ENCODE assay signal across 4 cellular contexts in genomic region chr22:20167643-20168322, GRCh38.
TF ChIP-seq lines count a peak whose summit lies in the region.

No MANE protein-coding gene starts in this region.

TF ChIP-seq in SK-N-SH, 30 proteins besides CTCF, POLR2A, EP300 and RAD21:
- TF ChIP-seq USF1 (IDR thresholded peaks at IDR 0.05; ENCODE audit: borderline replicate concordance, low read depth) (no peak), SIN3A (IDR thresholded peaks at IDR 0.05; ENCODE audit: borderline replicate concordance, low read depth, low read length) (no peak), FOXJ3 (CRISPR knock-in tag; IDR thresholded peaks at IDR 0.05) (no peak), RCOR1 (IDR thresholded peaks at IDR 0.05; ENCODE audit: low read length) (no peak), REST (IDR thresholded peaks at IDR 0.05; ENCODE audit: low read depth, low read length) (peak; percentile 74)

TF ChIP-seq in SK-N-SH treated with all-trans-retinoic acid at 6 μM for 48 hours, 23 proteins besides CTCF, POLR2A, EP300 and RAD21 (continues in another document):
- no peak for TF ChIP-seq TOX (CRISPR knock-in tag; IDR thresholded peaks at IDR 0.05; ENCODE audit: borderline replicate concordance)
- no peak for TF ChIP-seq PATZ1 (CRISPR knock-in tag; IDR thresholded peaks at IDR 0.05; ENCODE audit: borderline replicate concordance)
- TF ChIP-seq CREB5 (CRISPR knock-in tag; IDR thresholded peaks at IDR 0.05; ENCODE audit: low read depth): no peak
- TF ChIP-seq RARB (CRISPR knock-in tag; IDR thresholded peaks at IDR 0.05): no peak
- TF ChIP-seq GLIS3 (CRISPR knock-in tag; IDR thresholded peaks at IDR 0.05): no peak
- no peak for TF ChIP-seq ZFP3 (CRISPR knock-in tag; IDR thresholded peaks at IDR 0.05)
- TF ChIP-seq ZC3H10 (CRISPR knock-in tag; IDR thresholded peaks at IDR 0.05): no peak
- TF ChIP-seq ISL1 (CRISPR knock-in tag; IDR thresholded peaks at IDR 0.05): no peak
- TF ChIP-seq ZNF565 (CRISPR knock-in tag; conservative IDR thresholded peaks at IDR 0.05; ENCODE audit: low read depth): no peak
- TF ChIP-seq TSHZ2 (CRISPR knock-in tag; IDR thresholded peaks at IDR 0.05): no peak
- TF ChIP-seq ZNF70 (CRISPR knock-in tag; IDR thresholded peaks at IDR 0.05): no peak
- no peak for TF ChIP-seq ESRRG (CRISPR knock-in tag; IDR thresholded peaks at IDR 0.05)
- no peak for TF ChIP-seq PPARA (CRISPR knock-in tag; IDR thresholded peaks at IDR 0.05; ENCODE audit: borderline replicate concordance)
- no peak for TF ChIP-seq BACH2 (CRISPR knock-in tag; IDR thresholded peaks at IDR 0.05; ENCODE audit: borderline replicate concordance)

TF ChIP-seq in Ishikawa, 13 proteins besides CTCF, POLR2A, EP300 and RAD21:
- no peak for TF ChIP-seq TCF12 (IDR thresholded peaks at IDR 0.05; ENCODE audit: low read depth)
- peak; percentile 76 for TF ChIP-seq REST (IDR thresholded peaks at IDR 0.05; ENCODE audit: low read depth)
- no peak for TF ChIP-seq ZBTB7A (IDR thresholded peaks at IDR 0.05; ENCODE audit: low read depth)

TF ChIP-seq in H1, 55 proteins besides CTCF, POLR2A, EP300 and RAD21:
- TF ChIP-seq GTF2F1 (IDR thresholded peaks at IDR 0.05; ENCODE audit: borderline replicate concordance, low read depth, low read length) (no peak), BCL11A (IDR thresholded peaks at IDR 0.05; ENCODE audit: low read depth in 2 of 2, low read length in 2 of 2) (no peak), BRCA1 (IDR thresholded peaks at IDR 0.05; ENCODE audit: low read depth, low read length) (no peak), SRF (IDR thresholded peaks at IDR 0.05; ENCODE audit: low read depth, low read length) (no peak), JUN (IDR thresholded peaks at IDR 0.05; ENCODE audit: low read depth, low read length) (no peak), KDM4A (IDR thresholded peaks at IDR 0.05; ENCODE audit: low read depth, low read length, severe bottlenecking) (no peak), TAF1 (IDR thresholded peaks at IDR 0.05; ENCODE audit: low read depth, low read length) (no peak), TBP (IDR thresholded peaks at IDR 0.05; ENCODE audit: low read depth, low read length) (no peak), CREB1 (IDR thresholded peaks at IDR 0.05) (no peak), ZNF274 (IDR thresholded peaks at IDR 0.05; ENCODE audit: borderline replicate concordance, extremely low read depth, low read length) (no peak), USF2 (IDR thresholded peaks at IDR 0.05; ENCODE audit: low read length) (no peak), KDM1A (IDR thresholded peaks at IDR 0.05; ENCODE audit: borderline replicate concordance, low read length) (no peak), CHD2 (IDR thresholded peaks at IDR 0.05; ENCODE audit: low read length) (no peak), E2F6 (IDR thresholded peaks at IDR 0.05) (no peak), GABPA (IDR thresholded peaks at IDR 0.05; ENCODE audit: borderline replicate concordance, insufficient read depth, low read length) (no peak), PHF8 (conservative IDR thresholded peaks at IDR 0.05; ENCODE audit: low read depth, low read length) (no peak), MAX (IDR thresholded peaks at IDR 0.05) (no peak)
TF ChIP-seq in H1: peak in this region for 0.
